Comparison of ENCODE assay signal across 19 cellular contexts in genomic region chr18:35390956-35391695, GRCh38.
"Had no signal": no experiment of that assay in that cellular context is flagged by ENCODE, and none has a peak within 500 bp of the region (broad histone marks: within the 10 kb centered on the region; RNA-seq: fewer than 3 reads in every experiment).

No MANE protein-coding gene starts in this region.

- H3K27me3 ChIP-seq: ovary, thyroid gland had no signal

- H3K27ac ChIP-seq: left ventricle myocardium inferior, ovary, psoas muscle, thyroid gland had no signal

- DNase-seq: activated CD4-positive, alpha-beta memory T cell treated with anti-CD3 and anti-CD28 coated beads, Interleukin-2, amount 10 ng/mL, durations not matched to agents 7 days and 5 days; activated CD4-positive, alpha-beta T cell treated with anti-CD3 and anti-CD28 coated beads, Interleukin-2, amount 10 ng/mL, durations not matched to agents 24 days and 14 days; activated gamma-delta T cell; activated naive CD4-positive, alpha-beta T cell treated with anti-CD3 and anti-CD28 coated beads, Interleukin-2, amount 50 U/mL, for 16 hours; activated naive CD8-positive, alpha-beta T cell treated with anti-CD3 and anti-CD28 coated beads, Interleukin-2, amount 50 U/mL, for 24 hours; effector CD4-positive, alpha-beta T cell; hippocampal formation; left ventricle myocardium inferior; midbrain; ovary; psoas muscle; stimulated activated CD4-positive, alpha-beta T cell treated with anti-CD3 and anti-CD28 coated beads, Interleukin-4, amount 100 ng/mL, for 24 hours; stimulated activated naive CD8-positive, alpha-beta T cell treated with anti-CD3 and anti-CD28 coated beads, Interleukin-15, Interleukin-2, amounts not matched to agents 100 U/mL and 50 U/mL, for 24 hours; substantia nigra; T-helper 17 cell; thyroid gland had no signal

- H3K4me3 ChIP-seq: left ventricle myocardium inferior, ovary, psoas muscle, thyroid gland had no signal

- H3K36me3 ChIP-seq: left ventricle myocardium inferior, ovary, thyroid gland had no signal

- ATAC-seq: activated naive CD8-positive, alpha-beta T cell treated with anti-CD3 and anti-CD28 coated beads, Interleukin-2, amount 50 U/mL, for 24 hours; natural killer cell treated with Interleukin-12 subunit alpha and Interleukin-12 subunit beta and Interleukin-15 and Interleukin-18, amount 100 ng/mL, for 72 hours; psoas muscle; right cardiac atrium; stimulated activated naive CD8-positive, alpha-beta T cell treated with anti-CD3 and anti-CD28 coated beads, Interleukin-15, Interleukin-2, amounts not matched to agents 100 U/mL and 50 U/mL, for 24 hours; T-helper 17 cell had no signal

- H3K4me1 ChIP-seq: left ventricle myocardium inferior, psoas muscle had no signal

- FAIRE-seq: endometrium had no signal

- H3K9me3 ChIP-seq: ovary, thyroid gland had no signal
